1 cellular context compared by ENCODE assay signal in the genomic region with DNA sequence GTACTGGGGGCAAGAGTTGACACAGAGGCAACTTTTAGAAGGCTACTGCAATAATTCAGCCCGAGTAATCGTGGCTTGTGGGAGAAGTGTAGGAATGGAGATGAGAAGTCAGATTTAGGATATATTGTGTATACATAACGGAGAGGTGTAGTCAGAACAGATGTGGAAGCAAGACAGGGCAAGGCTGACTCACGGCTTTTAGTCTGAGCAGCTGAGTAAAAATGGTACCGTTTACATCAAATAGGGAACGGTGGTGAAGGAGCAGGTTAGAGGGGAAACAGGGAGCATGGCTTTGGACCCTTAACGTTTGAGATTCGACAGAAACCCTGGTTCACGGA.
TF ChIP-seq lines count a peak whose summit lies in the region.

No MANE protein-coding gene starts in this region.

TF ChIP-seq in GM23338, 12 proteins besides CTCF, POLR2A, EP300 and RAD21 (continued from another document):
- TF ChIP-seq, protein P1, sequence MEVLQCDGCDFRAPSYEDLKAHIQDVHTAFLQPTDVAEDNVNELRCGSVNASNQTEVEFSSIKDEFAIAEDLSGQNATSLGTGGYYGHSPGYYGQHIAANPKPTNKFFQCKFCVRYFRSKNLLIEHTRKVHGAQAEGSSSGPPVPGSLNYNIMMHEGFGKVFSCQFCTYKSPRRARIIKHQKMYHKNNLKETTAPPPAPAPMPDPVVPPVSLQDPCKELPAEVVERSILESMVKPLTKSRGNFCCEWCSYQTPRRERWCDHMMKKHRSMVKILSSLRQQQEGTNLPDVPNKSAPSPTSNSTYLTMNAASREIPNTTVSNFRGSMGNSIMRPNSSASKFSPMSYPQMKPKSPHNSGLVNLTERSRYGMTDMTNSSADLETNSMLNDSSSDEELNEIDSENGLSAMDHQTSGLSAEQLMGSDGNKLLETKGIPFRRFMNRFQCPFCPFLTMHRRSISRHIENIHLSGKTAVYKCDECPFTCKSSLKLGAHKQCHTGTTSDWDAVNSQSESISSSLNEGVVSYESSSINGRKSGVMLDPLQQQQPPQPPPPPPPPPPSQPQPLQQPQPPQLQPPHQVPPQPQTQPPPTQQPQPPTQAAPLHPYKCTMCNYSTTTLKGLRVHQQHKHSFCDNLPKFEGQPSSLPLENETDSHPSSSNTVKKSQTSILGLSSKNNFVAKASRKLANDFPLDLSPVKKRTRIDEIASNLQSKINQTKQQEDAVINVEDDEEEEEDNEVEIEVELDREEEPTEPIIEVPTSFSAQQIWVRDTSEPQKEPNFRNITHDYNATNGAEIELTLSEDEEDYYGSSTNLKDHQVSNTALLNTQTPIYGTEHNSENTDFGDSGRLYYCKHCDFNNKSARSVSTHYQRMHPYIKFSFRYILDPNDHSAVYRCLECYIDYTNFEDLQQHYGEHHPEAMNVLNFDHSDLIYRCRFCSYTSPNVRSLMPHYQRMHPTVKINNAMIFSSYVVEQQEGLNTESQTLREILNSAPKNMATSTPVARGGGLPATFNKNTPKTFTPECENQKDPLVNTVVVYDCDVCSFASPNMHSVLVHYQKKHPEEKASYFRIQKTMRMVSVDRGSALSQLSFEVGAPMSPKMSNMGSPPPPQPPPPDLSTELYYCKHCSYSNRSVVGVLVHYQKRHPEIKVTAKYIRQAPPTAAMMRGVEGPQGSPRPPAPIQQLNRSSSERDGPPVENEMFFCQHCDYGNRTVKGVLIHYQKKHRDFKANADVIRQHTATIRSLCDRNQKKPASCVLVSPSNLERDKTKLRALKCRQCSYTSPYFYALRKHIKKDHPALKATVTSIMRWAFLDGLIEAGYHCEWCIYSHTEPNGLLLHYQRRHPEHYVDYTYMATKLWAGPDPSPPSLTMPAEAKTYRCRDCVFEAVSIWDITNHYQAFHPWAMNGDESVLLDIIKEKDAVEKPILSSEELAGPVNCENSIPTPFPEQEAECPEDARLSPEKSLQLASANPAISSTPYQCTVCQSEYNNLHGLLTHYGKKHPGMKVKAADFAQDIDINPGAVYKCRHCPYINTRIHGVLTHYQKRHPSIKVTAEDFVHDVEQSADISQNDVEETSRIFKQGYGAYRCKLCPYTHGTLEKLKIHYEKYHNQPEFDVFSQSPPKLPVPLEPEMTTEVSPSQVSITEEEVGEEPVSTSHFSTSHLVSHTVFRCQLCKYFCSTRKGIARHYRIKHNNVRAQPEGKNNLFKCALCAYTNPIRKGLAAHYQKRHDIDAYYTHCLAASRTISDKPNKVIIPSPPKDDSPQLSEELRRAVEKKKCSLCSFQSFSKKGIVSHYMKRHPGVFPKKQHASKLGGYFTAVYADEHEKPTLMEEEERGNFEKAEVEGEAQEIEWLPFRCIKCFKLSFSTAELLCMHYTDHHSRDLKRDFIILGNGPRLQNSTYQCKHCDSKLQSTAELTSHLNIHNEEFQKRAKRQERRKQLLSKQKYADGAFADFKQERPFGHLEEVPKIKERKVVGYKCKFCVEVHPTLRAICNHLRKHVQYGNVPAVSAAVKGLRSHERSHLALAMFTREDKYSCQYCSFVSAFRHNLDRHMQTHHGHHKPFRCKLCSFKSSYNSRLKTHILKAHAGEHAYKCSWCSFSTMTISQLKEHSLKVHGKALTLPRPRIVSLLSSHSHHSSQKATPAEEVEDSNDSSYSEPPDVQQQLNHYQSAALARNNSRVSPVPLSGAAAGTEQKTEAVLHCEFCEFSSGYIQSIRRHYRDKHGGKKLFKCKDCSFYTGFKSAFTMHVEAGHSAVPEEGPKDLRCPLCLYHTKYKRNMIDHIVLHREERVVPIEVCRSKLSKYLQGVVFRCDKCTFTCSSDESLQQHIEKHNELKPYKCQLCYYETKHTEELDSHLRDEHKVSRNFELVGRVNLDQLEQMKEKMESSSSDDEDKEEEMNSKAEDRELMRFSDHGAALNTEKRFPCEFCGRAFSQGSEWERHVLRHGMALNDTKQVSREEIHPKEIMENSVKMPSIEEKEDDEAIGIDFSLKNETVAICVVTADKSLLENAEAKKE (CRISPR knock-in tag; IDR thresholded peaks at IDR 0.05) = no peak
- TF ChIP-seq POLR2AphosphoS5 (IDR thresholded peaks at IDR 0.05; ENCODE audit: low read depth) (no peak), CREB1 (CRISPR knock-in tag; IDR thresholded peaks at IDR 0.05; ENCODE audit: low read depth) (no peak)
- TF ChIP-seq, protein P2, sequence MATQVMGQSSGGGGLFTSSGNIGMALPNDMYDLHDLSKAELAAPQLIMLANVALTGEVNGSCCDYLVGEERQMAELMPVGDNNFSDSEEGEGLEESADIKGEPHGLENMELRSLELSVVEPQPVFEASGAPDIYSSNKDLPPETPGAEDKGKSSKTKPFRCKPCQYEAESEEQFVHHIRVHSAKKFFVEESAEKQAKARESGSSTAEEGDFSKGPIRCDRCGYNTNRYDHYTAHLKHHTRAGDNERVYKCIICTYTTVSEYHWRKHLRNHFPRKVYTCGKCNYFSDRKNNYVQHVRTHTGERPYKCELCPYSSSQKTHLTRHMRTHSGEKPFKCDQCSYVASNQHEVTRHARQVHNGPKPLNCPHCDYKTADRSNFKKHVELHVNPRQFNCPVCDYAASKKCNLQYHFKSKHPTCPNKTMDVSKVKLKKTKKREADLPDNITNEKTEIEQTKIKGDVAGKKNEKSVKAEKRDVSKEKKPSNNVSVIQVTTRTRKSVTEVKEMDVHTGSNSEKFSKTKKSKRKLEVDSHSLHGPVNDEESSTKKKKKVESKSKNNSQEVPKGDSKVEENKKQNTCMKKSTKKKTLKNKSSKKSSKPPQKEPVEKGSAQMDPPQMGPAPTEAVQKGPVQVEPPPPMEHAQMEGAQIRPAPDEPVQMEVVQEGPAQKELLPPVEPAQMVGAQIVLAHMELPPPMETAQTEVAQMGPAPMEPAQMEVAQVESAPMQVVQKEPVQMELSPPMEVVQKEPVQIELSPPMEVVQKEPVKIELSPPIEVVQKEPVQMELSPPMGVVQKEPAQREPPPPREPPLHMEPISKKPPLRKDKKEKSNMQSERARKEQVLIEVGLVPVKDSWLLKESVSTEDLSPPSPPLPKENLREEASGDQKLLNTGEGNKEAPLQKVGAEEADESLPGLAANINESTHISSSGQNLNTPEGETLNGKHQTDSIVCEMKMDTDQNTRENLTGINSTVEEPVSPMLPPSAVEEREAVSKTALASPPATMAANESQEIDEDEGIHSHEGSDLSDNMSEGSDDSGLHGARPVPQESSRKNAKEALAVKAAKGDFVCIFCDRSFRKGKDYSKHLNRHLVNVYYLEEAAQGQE (IDR thresholded peaks at IDR 0.05; ENCODE audit: unreplicated experiment) = no peak
